In genomic region chr1:213820362-213821149, GRCh38 we compare ENCODE assay signal across 26 cellular contexts.
DNase-seq lines count a peak whose midpoint lies in the region; ATAC-seq, FAIRE-seq and TF ChIP-seq lines count a peak whose summit lies in the region.
"Had no signal": no experiment of that assay in that cellular context is flagged by ENCODE, and none has a peak within 500 bp of the region (broad histone marks: within the 10 kb centered on the region; RNA-seq: fewer than 3 reads in every experiment).

No MANE protein-coding gene starts in this region.

- H3K4me3 ChIP-seq in pancreas = no peak overlapping the region
- no peak overlapping the region for H3K4me3 ChIP-seq in CD8-positive, alpha-beta T cell (ENCODE audit: low read depth, low read length)
- H3K4me3 ChIP-seq: BLaER1 treated with 17β-estradiol and CSF1 and Interleukin-3, amounts not matched to agents 10 nM and 100 nM; neural progenitor cell; prostate gland had no signal

- no peak for TF ChIP-seq CTCF in pancreas (IDR thresholded peaks at IDR 0.05)
- TF ChIP-seq CTCF in CD8-positive, alpha-beta T cell (IDR thresholded peaks at IDR 0.05) = no peak
- TF ChIP-seq CTCF in CD14-positive monocyte (IDR thresholded peaks at IDR 0.05) = no peak

- 80 to 83% methylated on average over 9 of the region's 9 CpGs for WGBS in pancreas, 2 donors

- H3K36me3 ChIP-seq in pancreas = no peaks in the 10 kb centered on the region
- no peaks in the 10 kb centered on the region for H3K36me3 ChIP-seq in CD8-positive, alpha-beta T cell (ENCODE audit: insufficient read depth, low read length)
- H3K36me3 ChIP-seq: BLaER1 treated with 17β-estradiol and CSF1 and Interleukin-3, amounts not matched to agents 10 nM and 100 nM; neural progenitor cell; prostate gland had no signal

- POLR2A ChIA-PET in CD8-positive, alpha-beta T cell (lab: Charles Lee) = no interaction called here

- no peaks in the 10 kb centered on the region for H3K36me3 Mint-ChIP-seq in CD8-positive, alpha-beta T cell
- no peaks in the 10 kb centered on the region for H3K36me3 Mint-ChIP-seq in T-helper 17 cell (ENCODE audit: low read depth)
- no peaks in the 10 kb centered on the region for H3K36me3 Mint-ChIP-seq in CD14-positive monocyte
- H3K36me3 Mint-ChIP-seq: neural progenitor cell had no signal

- DNase-seq in NCI-H748 (lab: John Stamatoyannopoulos, UW; ENCODE audit: unreplicated experiment) (peak; percentile 50), NCI-H748 treated with DMSO at 0.1 percent for 48 hours (lab: John Stamatoyannopoulos, UW) (no peak), NCI-H1092 treated with DMSO at 0.1 percent for 48 hours (lab: John Stamatoyannopoulos, UW) (peak; percentile 46), RPMI7951 (ENCODE audit: low read depth) (peak; percentile 16), pancreas (no peak), T-helper 17 cell (no peak), CD14-positive monocyte (ENCODE audit: low spot score) (no peak)
- DNase-seq in CD8-positive, alpha-beta T cell = no peak
- DNase-seq: activated CD4-positive, alpha-beta memory T cell treated with anti-CD3 and anti-CD28 coated beads, Interleukin-2, amount 10 ng/mL, durations not matched to agents 7 days and 5 days; activated CD4-positive, CD25-positive, alpha-beta regulatory T cell; activated naive CD4-positive, alpha-beta T cell treated with Interleukin-2 at 50 U/mL for 16 hours; activated T-cell treated with anti-CD3 and anti-CD28 coated beads, Interleukin-2, amount 50 U/mL, for 1 hour; DMS79 treated with DMSO at 0.1 percent for 48 hours; effector memory CD4-positive, alpha-beta T cell; HFFc6; KG1; left colon; NCI-H1436; NCI-H524; SK-N-SH; stimulated activated CD8-positive, alpha-beta memory T cell treated with anti-CD3 and anti-CD28 coated beads, Interleukin-4, amount 100 ng/mL, for 48 hours had no signal

- no peak overlapping the region for H3K4me3 Mint-ChIP-seq in CD8-positive, alpha-beta T cell
- H3K4me3 Mint-ChIP-seq in T-helper 17 cell (no peak overlapping the region), CD14-positive monocyte (no peak overlapping the region)
- H3K4me3 Mint-ChIP-seq: activated CD4-positive, alpha-beta memory T cell treated with anti-CD3 and anti-CD28 coated beads, Interleukin-2, amount 10 ng/mL, durations not matched to agents 7 days and 5 days; HFFc6; neural progenitor cell had no signal

- intact Hi-C loops in pancreas (cut with DNase I) = no loop called here
- intact Hi-C loops in CD8-positive, alpha-beta T cell (cut with DNase I, micrococcal nuclease) = no loop called here
- intact Hi-C loops in CD14-positive monocyte (cut with micrococcal nuclease) = no loop called here

- no peaks in the 10 kb centered on the region for H3K4me1 ChIP-seq in pancreas
- H3K4me1 ChIP-seq in CD8-positive, alpha-beta T cell (ENCODE audit: insufficient read depth, low read length) = no peaks in the 10 kb centered on the region
- H3K4me1 ChIP-seq: BLaER1 treated with 17β-estradiol and CSF1 and Interleukin-3, amounts not matched to agents 10 nM and 100 nM; prostate gland had no signal

- H3K27me3 Mint-ChIP-seq in CD8-positive, alpha-beta T cell (ENCODE audit: low read depth) = no peaks in the 10 kb centered on the region
- H3K27me3 Mint-ChIP-seq in T-helper 17 cell (no peaks in the 10 kb centered on the region), CD14-positive monocyte (ENCODE audit: low read depth in 3 of 3) (peaks cover 0 to 3% (median 0%) of the 10 kb centered on the region in 3 donors)
- H3K27me3 Mint-ChIP-seq: activated CD4-positive, alpha-beta memory T cell treated with anti-CD3 and anti-CD28 coated beads, Interleukin-2, amount 10 ng/mL, durations not matched to agents 7 days and 5 days had no signal

- H3K27ac Mint-ChIP-seq in CD8-positive, alpha-beta T cell = no peak overlapping the region
- H3K27ac Mint-ChIP-seq in T-helper 17 cell = no peak overlapping the region
- no peak overlapping the region for H3K27ac Mint-ChIP-seq in CD14-positive monocyte
- H3K27ac Mint-ChIP-seq: activated CD4-positive, alpha-beta memory T cell treated with anti-CD3 and anti-CD28 coated beads, Interleukin-2, amount 10 ng/mL, durations not matched to agents 7 days and 5 days; HFFc6; neural progenitor cell had no signal

- H3K27ac ChIP-seq in pancreas = no peak overlapping the region
- H3K27ac ChIP-seq in CD8-positive, alpha-beta T cell (ENCODE audit: low read depth, low read length) = no peak overlapping the region
- H3K27ac ChIP-seq: BLaER1 treated with 17β-estradiol and CSF1 and Interleukin-3, amounts not matched to agents 10 nM and 100 nM; neural progenitor cell; prostate gland had no signal

- H3K4me1 Mint-ChIP-seq in CD8-positive, alpha-beta T cell (ENCODE audit: low read depth) = no peaks in the 10 kb centered on the region
- H3K4me1 Mint-ChIP-seq in T-helper 17 cell (no peaks in the 10 kb centered on the region), CD14-positive monocyte (no peaks in the 10 kb centered on the region)
- H3K4me1 Mint-ChIP-seq: activated CD4-positive, alpha-beta memory T cell treated with anti-CD3 and anti-CD28 coated beads, Interleukin-2, amount 10 ng/mL, durations not matched to agents 7 days and 5 days; neural progenitor cell had no signal

- H3K9me3 ChIP-seq in pancreas (no peaks in the 10 kb centered on the region), T-helper 17 cell (ENCODE audit: control insufficient read depth, low read length, poor library complexity, severe bottlenecking) (no peaks in the 10 kb centered on the region)
- H3K9me3 ChIP-seq in CD8-positive, alpha-beta T cell (ENCODE audit: low read length) = no peaks in the 10 kb centered on the region
- H3K9me3 ChIP-seq: BLaER1 treated with 17β-estradiol and CSF1 and Interleukin-3, amounts not matched to agents 10 nM and 100 nM; prostate gland; SK-N-SH had no signal

- H3K27me3 ChIP-seq in pancreas = no peaks in the 10 kb centered on the region
- no peaks in the 10 kb centered on the region for H3K27me3 ChIP-seq in CD8-positive, alpha-beta T cell (ENCODE audit: insufficient read depth, low read length)
- H3K27me3 ChIP-seq: BLaER1 treated with 17β-estradiol and CSF1 and Interleukin-3, amounts not matched to agents 10 nM and 100 nM; neural progenitor cell had no signal

- H3K9me3 Mint-ChIP-seq in CD8-positive, alpha-beta T cell = no peaks in the 10 kb centered on the region
- H3K9me3 Mint-ChIP-seq in CD14-positive monocyte = peaks cover 0 to 6% (median 2%) of the 10 kb centered on the region in 7 donors
- H3K9me3 Mint-ChIP-seq: activated CD4-positive, alpha-beta memory T cell treated with anti-CD3 and anti-CD28 coated beads, Interleukin-2, amount 10 ng/mL, durations not matched to agents 7 days and 5 days; neural progenitor cell had no signal

- CTCF ChIA-PET in CD8-positive, alpha-beta T cell (lab: Charles Lee) = no interaction called here

- no peak for FAIRE-seq in pancreas (lab: Jason Lieb, UNC)
- FAIRE-seq: astrocyte, urothelium cell line had no signal

- ATAC-seq in pancreas (peak; percentile 43 to 76 (median 52)), T-helper 17 cell (no peak)
- no peak for ATAC-seq in CD8-positive, alpha-beta T cell
- ATAC-seq: left colon had no signal

Comparison
In these comparisons a context has a peak if more than half of its experiments do, and no peak if none do; other contexts are left out.
1. DNase-seq: peak in NCI-H748 (single experiment), NCI-H1092 treated with DMSO at 0.1 percent for 48 hours (single experiment) and RPMI7951 (single experiment); none in NCI-H748 treated with DMSO at 0.1 percent for 48 hours (single experiment), pancreas (0 of 6), CD8-positive, alpha-beta T cell (0 of 7), T-helper 17 cell (0 of 3) and CD14-positive monocyte (single experiment).
2. ATAC-seq: peak in pancreas (4 of 4); none in CD8-positive, alpha-beta T cell (single experiment) and T-helper 17 cell (single experiment).